ENCODE assay signal across 24 cellular contexts in the genomic region with DNA sequence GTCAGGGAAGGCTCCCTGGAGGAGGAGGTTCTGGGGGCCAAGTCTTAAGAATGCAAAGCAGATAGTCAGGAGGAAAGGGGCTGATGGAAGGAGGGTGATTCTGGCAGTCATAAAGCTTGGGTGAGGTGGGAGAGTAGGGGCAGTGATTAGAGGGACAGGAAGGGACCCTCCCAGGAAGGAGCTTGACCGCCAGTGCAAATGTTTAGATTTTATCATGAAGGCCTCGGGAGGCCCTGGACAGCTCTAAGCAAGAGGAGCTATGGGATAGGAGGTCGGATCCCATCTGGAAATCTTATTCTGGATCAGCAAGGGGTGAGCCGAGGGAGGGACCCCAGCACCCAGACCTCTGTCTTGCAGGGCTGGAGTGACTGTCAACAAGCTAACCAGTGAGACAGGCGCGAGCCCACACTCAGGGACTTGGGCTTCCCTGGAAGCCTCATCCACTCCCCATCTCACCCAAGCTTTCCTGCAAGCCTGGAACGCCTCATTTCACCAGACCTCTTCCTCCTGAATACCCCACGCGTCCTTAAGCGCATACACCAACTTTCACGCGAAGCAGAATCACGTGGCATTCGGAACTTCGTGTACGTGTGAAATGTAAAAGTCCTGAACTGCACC.
"Had no signal": no experiment of that assay in that cellular context is flagged by ENCODE, and none has a peak within 500 bp of the region (broad histone marks: within the 10 kb centered on the region; RNA-seq: fewer than 3 reads in every experiment).

No MANE protein-coding gene starts in this region.

- H3K4me1 ChIP-seq: gastroesophageal sphincter, parathyroid adenoma, psoas muscle, right lobe of liver had no signal

- DNase-seq: effector memory CD8-positive, alpha-beta T cell; esophagus squamous epithelium; foreskin fibroblast; glutamatergic neuron; islet precursor cell; occipital lobe; psoas muscle; retina; stimulated activated CD4-positive, alpha-beta T cell treated with anti-CD3 and anti-CD28 coated beads, Interleukin-15, amount 100 ng/mL, for 24 hours; stimulated activated CD4-positive, alpha-beta T cell treated with anti-CD3 and anti-CD28 coated beads, Interleukin-1b, Interleukin-23, amount 100 ng/mL, for 48 hours; stimulated activated CD4-positive, alpha-beta T cell treated with anti-CD3 and anti-CD28 coated beads, Interleukin-4, amount 100 ng/mL, for 4 hours; stimulated activated naive B cell treated with anti-CD40 and anti-IgM and Interleukin-4, amounts not matched to agents 10 μg/mL and 1 μg/mL and 100 μg/mL, for 72 hours; substantia nigra; transverse colon had no signal

- H3K27ac ChIP-seq: epithelial cell of prostate, esophagus squamous epithelium, gastroesophageal sphincter, parathyroid adenoma, psoas muscle, right lobe of liver, stomach, thoracic aorta, transverse colon had no signal

- H3K4me3 ChIP-seq: esophagus squamous epithelium, gastroesophageal sphincter, psoas muscle, right lobe of liver, stomach, thoracic aorta, transverse colon had no signal

- H3K9me3 ChIP-seq: esophagus squamous epithelium, gastroesophageal sphincter, psoas muscle, right lobe of liver, stomach, thoracic aorta, transverse colon had no signal

- H3K36me3 ChIP-seq: esophagus squamous epithelium, gastroesophageal sphincter, right lobe of liver, stomach, thoracic aorta, transverse colon had no signal

- H3K27me3 ChIP-seq: right lobe of liver had no signal

- ATAC-seq: effector memory CD8-positive, alpha-beta T cell; gastroesophageal sphincter; psoas muscle; stimulated activated naive B cell treated with anti-CD40 and anti-IgM and Interleukin-4, amounts not matched to agents 10 μg/mL and 1 μg/mL and 100 μg/mL, for 72 hours had no signal

- FAIRE-seq: colon had no signal

- H2AFZ ChIP-seq: parathyroid adenoma had no signal

- H3K27ac Mint-ChIP-seq: dendritic cell treated with granulocyte-macrophage colony-stimulating factor and Interleukin-4, amounts not matched to agents 40 ng/mL and 50 ng/mL, for 4 days; effector memory CD8-positive, alpha-beta T cell; mesothelial cell of epicardium; natural killer cell treated with Interleukin-12 subunit alpha and Interleukin-12 subunit beta and Interleukin-15 and Interleukin-18, amount 100 ng/mL, for 72 hours; stimulated activated naive B cell treated with anti-CD40 and anti-IgM and Interleukin-4, amounts not matched to agents 10 μg/mL and 1 μg/mL and 100 μg/mL, for 72 hours had no signal

- H3K79me2 ChIP-seq: parathyroid adenoma had no signal

- H3K9me3 Mint-ChIP-seq: dendritic cell treated with granulocyte-macrophage colony-stimulating factor and Interleukin-4, amounts not matched to agents 40 ng/mL and 50 ng/mL, for 4 days; effector memory CD8-positive, alpha-beta T cell; mesothelial cell of epicardium; natural killer cell treated with Interleukin-12 subunit alpha and Interleukin-12 subunit beta and Interleukin-15 and Interleukin-18, amount 100 ng/mL, for 72 hours had no signal

- H3K4me3 Mint-ChIP-seq: dendritic cell treated with granulocyte-macrophage colony-stimulating factor and Interleukin-4, amounts not matched to agents 40 ng/mL and 50 ng/mL, for 4 days; effector memory CD8-positive, alpha-beta T cell; mesothelial cell of epicardium; natural killer cell treated with Interleukin-12 subunit alpha and Interleukin-12 subunit beta and Interleukin-15 and Interleukin-18, amount 100 ng/mL, for 72 hours; stimulated activated naive B cell treated with anti-CD40 and anti-IgM and Interleukin-4, amounts not matched to agents 10 μg/mL and 1 μg/mL and 100 μg/mL, for 72 hours had no signal

- H3K9ac ChIP-seq: parathyroid adenoma had no signal

- H3K36me3 Mint-ChIP-seq: mesothelial cell of epicardium; natural killer cell treated with Interleukin-12 subunit alpha and Interleukin-12 subunit beta and Interleukin-15 and Interleukin-18, amount 100 ng/mL, for 72 hours; stimulated activated naive B cell treated with anti-CD40 and anti-IgM and Interleukin-4, amounts not matched to agents 10 μg/mL and 1 μg/mL and 100 μg/mL, for 72 hours had no signal
